8 cellular contexts compared by ENCODE assay signal in the genomic region with DNA sequence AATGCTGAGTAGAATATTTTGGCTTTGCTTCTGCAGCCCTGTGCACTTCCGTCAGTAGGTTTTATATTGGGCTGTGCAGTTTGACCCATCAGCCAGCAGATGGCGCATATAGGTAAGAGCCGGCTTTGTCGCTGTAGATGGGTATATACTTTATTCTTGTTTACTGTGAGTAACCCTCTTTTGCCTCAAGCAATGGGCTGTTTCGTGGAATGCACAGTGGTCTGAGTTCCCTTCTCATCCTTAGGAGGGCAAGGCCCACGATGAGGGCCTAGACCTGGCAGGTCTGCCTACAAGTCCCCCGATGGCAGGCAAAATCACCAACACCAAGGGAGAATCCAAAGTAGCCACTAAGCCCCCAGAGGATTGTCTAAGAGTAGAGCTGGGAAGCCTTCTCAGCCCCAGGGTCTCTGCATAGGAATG.
A peak's percentile ranks its signal among the peaks of the same experiment; 100 is the strongest.
DNase-seq lines count a peak whose midpoint lies in the region; ATAC-seq and TF ChIP-seq lines count a peak whose summit lies in the region.

No MANE protein-coding gene starts in this region.

- H4K20me1 ChIP-seq in HCT116 (ENCODE audit: insufficient read depth) (no peaks in the 10 kb centered on the region), Karpas-422 (ENCODE audit: insufficient read depth, low read depth, low read length) (no peaks in the 10 kb centered on the region), OCI-LY7 (ENCODE audit: insufficient read depth, low read length) (no peaks in the 10 kb centered on the region)

- POLR2A ChIA-PET in HCT116 (lab: Charles Lee) = no interaction called here
- POLR2A ChIA-PET in OCI-LY7 (lab: Charles Lee) = interaction anchor here (0.6 kb wide), 1 partner anchor 520 kb away, joined by 4 read pairs; no protein-coding TSS in a partner anchor

- H3K36me3 ChIP-seq in HCT116 (ENCODE audit: control insufficient read depth in 1 of 2, insufficient read depth in 2 of 2, low read length in 2 of 2) = no peaks in the 10 kb centered on the region
- no peaks in the 10 kb centered on the region for H3K36me3 ChIP-seq in Karpas-422 (ENCODE audit: insufficient read depth, low read length)
- no peaks in the 10 kb centered on the region for H3K36me3 ChIP-seq in OCI-LY7 (ENCODE audit: insufficient read depth, low read length)
- H3K36me3 ChIP-seq in aorta (ENCODE audit: control insufficient read depth in 1 of 2, insufficient read depth in 2 of 2, low read length in 1 of 2) = no peaks in the 10 kb centered on the region

- 20% methylated on average over 7 of the region's 7 CpGs for WGBS in lower leg skin, 2 donors
- WGBS in aorta, 2 donors = 15 to 17% methylated on average over 7 of the region's 7 CpGs

- DNase-seq in AG09319 (ENCODE audit: extremely low read depth, low read depth) (peak; percentile 10), HCT116 (ENCODE audit: low read depth, low spot score) (peak; percentile 56), Karpas-422 (peak; percentile 88), OCI-LY7 (ENCODE audit: low spot score) (peak; percentile 73), cardiac fibroblast (ENCODE audit: low read depth in 2 of 2) (peak; percentile 81 to 82), lower leg skin (ENCODE audit: low spot score in 2 of 2) (peak; percentile 21 to 74), aorta (peak; percentile 48 to 69)

- RAD21 ChIA-PET in HCT116 (lab: Charles Lee; ENCODE audit: low non-redundant PET in 1 of 2, low total read pairs in 2 of 2, uncharacterized antibody in 2 of 2, unreplicated experiment in 2 of 2) = no interaction called here

- no peaks in the 10 kb centered on the region for H3K27me3 ChIP-seq in HCT116 (ENCODE audit: insufficient read depth, low read length)
- no peaks in the 10 kb centered on the region for H3K27me3 ChIP-seq in Karpas-422 (ENCODE audit: low read length)
- no peaks in the 10 kb centered on the region for H3K27me3 ChIP-seq in aorta (ENCODE audit: control insufficient read depth in 1 of 2, insufficient read depth in 2 of 2, low read length in 1 of 2)

- no peaks in the 10 kb centered on the region for H3K9me3 ChIP-seq in HCT116 (ENCODE audit: control insufficient read depth in 1 of 2, insufficient read depth in 1 of 2, low read depth in 1 of 2, low read length in 2 of 2)
- H3K9me3 ChIP-seq in Karpas-422 (ENCODE audit: low read length) = 0 out of 2 replicates have a peak, but pooled peaks cover 3% of the 10 kb centered on the region
- no peaks in the 10 kb centered on the region for H3K9me3 ChIP-seq in OCI-LY7 (ENCODE audit: low read length)
- H3K9me3 ChIP-seq in aorta (ENCODE audit: control insufficient read depth, low read length) = no peaks in the 10 kb centered on the region

- peak; percentile 78 for TF ChIP-seq RAD21 in HCT116 (IDR thresholded peaks at IDR 0.05; ENCODE audit: low read depth)

- H3K27ac ChIP-seq in HCT116 (ENCODE audit: low read depth, low read length) (no peak overlapping the region), Karpas-422 (ENCODE audit: low read length) (no peak overlapping the region), OCI-LY7 (ENCODE audit: low read depth, low read length, poor library complexity, severe bottlenecking) (no peak overlapping the region), aorta (ENCODE audit: low read depth in 1 of 2, low read length in 2 of 2) (no peak overlapping the region)

- H2AFZ ChIP-seq in HCT116 (ENCODE audit: low read depth, low read length, poor library complexity, severe bottlenecking) (peak overlapping the region; percentile 88), Karpas-422 (ENCODE audit: low read length) (no peak overlapping the region), OCI-LY7 (ENCODE audit: low read length) (no peak overlapping the region)

- TF ChIP-seq CTCF in AG09319 (IDR thresholded peaks at IDR 0.05; ENCODE audit: low read depth, low read length) (peak; percentile 81), GM12873 (IDR thresholded peaks at IDR 0.05; ENCODE audit: insufficient read depth, low read depth, low read length, missing control alignments) (peak; percentile 90), HCT116 (IDR thresholded peaks at IDR 0.05 in 2 of 3, conservative IDR thresholded peaks at IDR 0.05 in 1 of 3; ENCODE audit: borderline replicate concordance in 1 of 3, insufficient read depth in 1 of 3, low read depth in 2 of 3, low read length in 2 of 3) (peak; percentile 61 to 91 (median 87); a peak in 5 of 6 replicates), OCI-LY7 (conservative IDR thresholded peaks at IDR 0.05; ENCODE audit: low read length) (peak; percentile 90), cardiac fibroblast (IDR thresholded peaks at IDR 0.05; ENCODE audit: low read depth, low read length) (peak; percentile 90), lower leg skin (IDR thresholded peaks at IDR 0.05) (no peak)

- ATAC-seq in HCT116 (peak; percentile 97), aorta (ENCODE audit: low FRiP score) (peak; percentile 63)

- no peak overlapping the region for H3K4me2 ChIP-seq in HCT116 (ENCODE audit: low read length)
- H3K4me2 ChIP-seq in Karpas-422 (ENCODE audit: low read depth, low read length, poor library complexity, severe bottlenecking) = no peak overlapping the region
- H3K4me2 ChIP-seq in OCI-LY7 (ENCODE audit: low read length) = no peak overlapping the region

- H3K4me1 ChIP-seq in HCT116 (ENCODE audit: control insufficient read depth in 1 of 2, insufficient read depth in 2 of 2, low read length in 2 of 2) (no peaks in the 10 kb centered on the region), Karpas-422 (ENCODE audit: low read length) (no peaks in the 10 kb centered on the region), OCI-LY7 (ENCODE audit: insufficient read depth, low read length, poor library complexity, severe bottlenecking) (no peaks in the 10 kb centered on the region), aorta (ENCODE audit: control insufficient read depth in 1 of 2, insufficient read depth in 2 of 2, low read length in 2 of 2) (no peaks in the 10 kb centered on the region)

- no TSS peak for BruUV-seq in HCT116 (replicated peaks; lab: Mats Ljungman, UMichigan)
- BruUV-seq in OCI-LY7 (replicated peaks; lab: Mats Ljungman, UMichigan) = no TSS peak

- intact Hi-C loops in HCT116 (cut with micrococcal nuclease) = loop anchor here (1.0 to 10.0 kb wide), 3 partner anchors 215 to 1285 kb away; partner anchors contain the start of gene KCND2
- intact Hi-C loops in OCI-LY7 (cut with micrococcal nuclease; ENCODE audit: unreplicated experiment) = loop anchor here (5.0 kb wide), 1 partner anchor 1282 kb away; no protein-coding TSS in a partner anchor
- intact Hi-C loops in lower leg skin (cut with DNase I; ENCODE audit: low total_unique reads) = no loop called here
- intact Hi-C loops in aorta (cut with DNase I) = loop anchor here in 1 of 2 donors (10.0 kb wide), 1 partner anchor 1285 kb away; no protein-coding TSS in a partner anchor

- H3K79me2 ChIP-seq in HCT116 (ENCODE audit: insufficient read depth, low read length) = no peaks in the 10 kb centered on the region
- H3K79me2 ChIP-seq in Karpas-422 (ENCODE audit: low read length) = no peaks in the 10 kb centered on the region
- H3K79me2 ChIP-seq in OCI-LY7 (ENCODE audit: insufficient read depth, low read depth, low read length) = no peaks in the 10 kb centered on the region

- H3K4me3 ChIP-seq in HCT116 (replicated peaks in 1 of 2; ENCODE audit: low read depth in 1 of 2, low read length in 2 of 2) (no peak overlapping the region), Karpas-422 (ENCODE audit: low read length) (no peak overlapping the region), OCI-LY7 (ENCODE audit: low read depth, low read length, poor library complexity, severe bottlenecking) (no peak overlapping the region), cardiac fibroblast (replicated peaks in 1 of 2; ENCODE audit: low read depth in 2 of 2, low read length in 2 of 2) (no peak overlapping the region), lower leg skin (ENCODE audit: low read depth, poor library complexity, severe bottlenecking) (no peak overlapping the region), aorta (ENCODE audit: low read length in 2 of 2) (no peak overlapping the region)

- H3K9me2 ChIP-seq in HCT116 (ENCODE audit: insufficient read depth) (no peaks in the 10 kb centered on the region), Karpas-422 (replicated peaks; ENCODE audit: insufficient read depth, low read length) (no peaks in the 10 kb centered on the region), OCI-LY7 (ENCODE audit: insufficient read depth, low read length) (no peaks in the 10 kb centered on the region)

- CTCF ChIA-PET in HCT116 (lab: Charles Lee) = interaction anchor here (0.6 kb wide), 1 partner anchor 666 kb away, joined by 3 read pairs; no protein-coding TSS in a partner anchor
- CTCF ChIA-PET in OCI-LY7 (lab: Charles Lee; ENCODE audit: unreplicated experiment) = no interaction called here

- H3K9ac ChIP-seq in HCT116 (ENCODE audit: low read length) = no peak overlapping the region
- no peak overlapping the region for H3K9ac ChIP-seq in Karpas-422 (ENCODE audit: low read length)

- TF ChIP-seq POLR2A in HCT116 (IDR thresholded peaks at IDR 0.05; ENCODE audit: borderline replicate concordance, extremely low read depth, insufficient read depth, insufficient read length) (no peak), lower leg skin (IDR thresholded peaks at IDR 0.05) (no peak)

TF ChIP-seq in HCT116, 20 proteins besides CTCF, POLR2A, EP300 and RAD21 (continues in another document):
- TF ChIP-seq, protein P1, sequence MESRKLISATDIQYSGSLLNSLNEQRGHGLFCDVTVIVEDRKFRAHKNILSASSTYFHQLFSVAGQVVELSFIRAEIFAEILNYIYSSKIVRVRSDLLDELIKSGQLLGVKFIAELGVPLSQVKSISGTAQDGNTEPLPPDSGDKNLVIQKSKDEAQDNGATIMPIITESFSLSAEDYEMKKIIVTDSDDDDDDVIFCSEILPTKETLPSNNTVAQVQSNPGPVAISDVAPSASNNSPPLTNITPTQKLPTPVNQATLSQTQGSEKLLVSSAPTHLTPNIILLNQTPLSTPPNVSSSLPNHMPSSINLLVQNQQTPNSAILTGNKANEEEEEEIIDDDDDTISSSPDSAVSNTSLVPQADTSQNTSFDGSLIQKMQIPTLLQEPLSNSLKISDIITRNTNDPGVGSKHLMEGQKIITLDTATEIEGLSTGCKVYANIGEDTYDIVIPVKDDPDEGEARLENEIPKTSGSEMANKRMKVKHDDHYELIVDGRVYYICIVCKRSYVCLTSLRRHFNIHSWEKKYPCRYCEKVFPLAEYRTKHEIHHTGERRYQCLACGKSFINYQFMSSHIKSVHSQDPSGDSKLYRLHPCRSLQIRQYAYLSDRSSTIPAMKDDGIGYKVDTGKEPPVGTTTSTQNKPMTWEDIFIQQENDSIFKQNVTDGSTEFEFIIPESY (IDR thresholded peaks at IDR 0.05; ENCODE audit: extremely low read depth, insufficient replicate concordance, low read length) = no peak
- no peak for TF ChIP-seq ZNF274 (IDR thresholded peaks at IDR 0.05; ENCODE audit: low read depth, low read length)
- TF ChIP-seq, protein P2, sequence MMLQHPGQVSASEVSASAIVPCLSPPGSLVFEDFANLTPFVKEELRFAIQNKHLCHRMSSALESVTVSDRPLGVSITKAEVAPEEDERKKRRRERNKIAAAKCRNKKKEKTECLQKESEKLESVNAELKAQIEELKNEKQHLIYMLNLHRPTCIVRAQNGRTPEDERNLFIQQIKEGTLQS (IDR thresholded peaks at IDR 0.05) = no peak; the same call in 1 of the 2 replicates
- TF ChIP-seq CEBPB (IDR thresholded peaks at IDR 0.05; ENCODE audit: low read depth) = no peak
- no peak for TF ChIP-seq CBX3 (IDR thresholded peaks at IDR 0.05; ENCODE audit: low read depth)
- no peak for TF ChIP-seq SIN3A (IDR thresholded peaks at IDR 0.05; ENCODE audit: low read depth)

Comparison
In these comparisons a context has a peak if more than half of its experiments do, and no peak if none do; other contexts are left out.
1. DNase-seq: peak in every context shown above with its lines; median percentile 88 in Karpas-422; 82 in cardiac fibroblast; 73 in OCI-LY7; 58 in aorta; 56 in HCT116; 48 in lower leg skin; 10 in AG09319.
2. CTCF ChIP-seq: peak in AG09319 (single experiment), GM12873 (single experiment), HCT116 (3 of 3), OCI-LY7 (single experiment) and cardiac fibroblast (single experiment); none in lower leg skin (0 of 3).